Comparison of ENCODE assay signal across 1 cellular context in the genomic region with DNA sequence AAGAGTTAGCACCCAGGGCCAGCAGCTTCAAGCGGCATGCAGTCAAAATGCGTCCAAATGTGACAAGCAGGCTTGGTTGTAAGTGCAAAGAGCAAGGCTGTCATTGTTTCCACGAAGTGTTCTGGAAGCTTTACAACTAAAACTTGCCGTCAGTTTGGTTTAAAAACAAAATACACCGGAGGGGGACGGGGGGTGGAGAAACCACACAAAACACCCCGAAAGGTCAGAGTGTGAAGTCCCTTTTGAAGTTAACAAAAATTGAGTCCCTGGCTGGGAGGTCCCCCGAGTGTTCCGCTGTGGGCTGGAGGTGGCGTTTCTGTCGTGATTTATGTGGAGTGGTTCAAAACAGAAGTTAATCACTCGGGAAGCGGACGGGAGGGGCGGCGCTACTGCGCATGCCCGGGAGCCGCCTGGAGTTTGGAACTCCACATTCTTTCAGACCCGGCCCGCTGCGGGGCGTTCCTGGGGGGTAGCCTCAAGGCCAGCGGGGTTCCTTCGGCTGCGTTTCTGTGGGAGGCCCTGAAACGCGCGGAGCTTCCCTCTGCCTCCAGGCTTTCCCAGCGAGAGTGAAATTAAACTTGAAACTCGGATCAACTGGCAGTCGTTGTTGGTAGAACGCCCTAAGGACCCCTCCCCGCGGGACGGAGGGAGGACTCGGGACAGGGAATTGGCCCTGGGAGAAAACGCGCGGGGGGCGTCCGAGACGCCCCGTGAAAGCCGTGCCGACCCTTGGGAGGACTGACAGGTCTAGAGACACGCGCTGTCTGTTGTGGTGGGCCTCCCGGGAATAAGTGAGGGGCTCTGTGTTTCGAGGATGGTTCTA.
TF ChIP-seq lines count a peak whose summit lies in the region.

No MANE protein-coding gene starts in this region.

TF ChIP-seq in K562, 482 proteins besides CTCF, POLR2A, EP300 and RAD21 (continued from another document and continues in another):
- TF ChIP-seq UBTF (IDR thresholded peaks at IDR 0.05; ENCODE audit: borderline replicate concordance in 1 of 2, low read depth in 2 of 2, low read length in 2 of 2) (peak; percentile 82 to 93), FUS (optimal IDR thresholded peaks at IDR 0.05; ENCODE audit: low read depth, low read length) (no peak), KLF1 (tag; IDR thresholded peaks at IDR 0.05) (no peak), RBM34 (IDR thresholded peaks at IDR 0.05; ENCODE audit: borderline replicate concordance, insufficient read depth, low read length) (no peak), TFAM (CRISPR knock-in tag; conservative IDR thresholded peaks at IDR 0.05) (no peak), HINFP (tag; conservative IDR thresholded peaks at IDR 0.05; ENCODE audit: low read depth) (0 out of 2 replicates have a peak, but pooled peaks have one; percentile 39), NFE2L1 (tag; IDR thresholded peaks at IDR 0.05; ENCODE audit: borderline replicate concordance, low read depth) (no peak), RHOXF2B (CRISPR knock-in tag; conservative IDR thresholded peaks at IDR 0.05) (0 out of 2 replicates have a peak, but pooled peaks have one; percentile 14), CHD2 (IDR thresholded peaks at IDR 0.05; ENCODE audit: low read depth, low read length) (no peak), HSF4 (CRISPR knock-in tag; IDR thresholded peaks at IDR 0.05; ENCODE audit: borderline replicate concordance) (no peak), GABPB2 (CRISPR knock-in tag; conservative IDR thresholded peaks at IDR 0.05) (no peak), TRIM25 (IDR thresholded peaks at IDR 0.05; ENCODE audit: borderline replicate concordance) (no peak), SREBF2 (CRISPR knock-in tag; IDR thresholded peaks at IDR 0.05) (no peak), RCOR1 (IDR thresholded peaks at IDR 0.05; ENCODE audit: borderline replicate concordance in 1 of 2, low read depth in 2 of 2, low read length in 2 of 2) (peak in 1 of 2 experiments; percentile 79; a peak in 3 of 4 replicates), ZNF217 (CRISPR knock-in tag; IDR thresholded peaks at IDR 0.05) (no peak), BCOR (IDR thresholded peaks at IDR 0.05) (no peak), POLR3A (IDR thresholded peaks at IDR 0.05; ENCODE audit: borderline replicate concordance, extremely low read depth, insufficient read depth, insufficient read length) (no peak), NR4A1 (CRISPR knock-in tag; IDR thresholded peaks at IDR 0.05) (no peak), NR4A1 (tag; IDR thresholded peaks at IDR 0.05) (no peak), MEF2A (IDR thresholded peaks at IDR 0.05; ENCODE audit: control insufficient read depth, low read depth, low read length) (no peak), ZNF3 (CRISPR knock-in tag; IDR thresholded peaks at IDR 0.05) (no peak), MAFG (tag; conservative IDR thresholded peaks at IDR 0.05) (no peak)
- TF ChIP-seq, protein P1, sequence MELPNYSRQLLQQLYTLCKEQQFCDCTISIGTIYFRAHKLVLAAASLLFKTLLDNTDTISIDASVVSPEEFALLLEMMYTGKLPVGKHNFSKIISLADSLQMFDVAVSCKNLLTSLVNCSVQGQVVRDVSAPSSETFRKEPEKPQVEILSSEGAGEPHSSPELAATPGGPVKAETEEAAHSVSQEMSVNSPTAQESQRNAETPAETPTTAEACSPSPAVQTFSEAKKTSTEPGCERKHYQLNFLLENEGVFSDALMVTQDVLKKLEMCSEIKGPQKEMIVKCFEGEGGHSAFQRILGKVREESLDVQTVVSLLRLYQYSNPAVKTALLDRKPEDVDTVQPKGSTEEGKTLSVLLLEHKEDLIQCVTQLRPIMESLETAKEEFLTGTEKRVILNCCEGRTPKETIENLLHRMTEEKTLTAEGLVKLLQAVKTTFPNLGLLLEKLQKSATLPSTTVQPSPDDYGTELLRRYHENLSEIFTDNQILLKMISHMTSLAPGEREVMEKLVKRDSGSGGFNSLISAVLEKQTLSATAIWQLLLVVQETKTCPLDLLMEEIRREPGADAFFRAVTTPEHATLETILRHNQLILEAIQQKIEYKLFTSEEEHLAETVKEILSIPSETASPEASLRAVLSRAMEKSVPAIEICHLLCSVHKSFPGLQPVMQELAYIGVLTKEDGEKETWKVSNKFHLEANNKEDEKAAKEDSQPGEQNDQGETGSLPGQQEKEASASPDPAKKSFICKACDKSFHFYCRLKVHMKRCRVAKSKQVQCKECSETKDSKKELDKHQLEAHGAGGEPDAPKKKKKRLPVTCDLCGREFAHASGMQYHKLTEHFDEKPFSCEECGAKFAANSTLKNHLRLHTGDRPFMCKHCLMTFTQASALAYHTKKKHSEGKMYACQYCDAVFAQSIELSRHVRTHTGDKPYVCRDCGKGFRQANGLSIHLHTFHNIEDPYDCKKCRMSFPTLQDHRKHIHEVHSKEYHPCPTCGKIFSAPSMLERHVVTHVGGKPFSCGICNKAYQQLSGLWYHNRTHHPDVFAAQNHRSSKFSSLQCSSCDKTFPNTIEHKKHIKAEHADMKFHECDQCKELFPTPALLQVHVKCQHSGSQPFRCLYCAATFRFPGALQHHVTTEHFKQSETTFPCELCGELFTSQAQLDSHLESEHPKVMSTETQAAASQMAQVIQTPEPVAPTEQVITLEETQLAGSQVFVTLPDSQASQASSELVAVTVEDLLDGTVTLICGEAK (IDR thresholded peaks at IDR 0.05), result no peak
- TF ChIP-seq, protein P1 (CRISPR knock-in tag; IDR thresholded peaks at IDR 0.05), result no peak
- TF ChIP-seq, protein P2, sequence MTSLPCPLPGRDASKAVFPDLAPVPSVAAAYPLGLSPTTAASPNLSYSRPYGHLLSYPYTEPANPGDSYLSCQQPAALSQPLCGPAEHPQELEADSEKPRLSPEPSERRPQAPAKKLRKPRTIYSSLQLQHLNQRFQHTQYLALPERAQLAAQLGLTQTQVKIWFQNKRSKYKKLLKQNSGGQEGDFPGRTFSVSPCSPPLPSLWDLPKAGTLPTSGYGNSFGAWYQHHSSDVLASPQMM (CRISPR knock-in tag; IDR thresholded peaks at IDR 0.05), result no peak
- TF ChIP-seq, protein P3, sequence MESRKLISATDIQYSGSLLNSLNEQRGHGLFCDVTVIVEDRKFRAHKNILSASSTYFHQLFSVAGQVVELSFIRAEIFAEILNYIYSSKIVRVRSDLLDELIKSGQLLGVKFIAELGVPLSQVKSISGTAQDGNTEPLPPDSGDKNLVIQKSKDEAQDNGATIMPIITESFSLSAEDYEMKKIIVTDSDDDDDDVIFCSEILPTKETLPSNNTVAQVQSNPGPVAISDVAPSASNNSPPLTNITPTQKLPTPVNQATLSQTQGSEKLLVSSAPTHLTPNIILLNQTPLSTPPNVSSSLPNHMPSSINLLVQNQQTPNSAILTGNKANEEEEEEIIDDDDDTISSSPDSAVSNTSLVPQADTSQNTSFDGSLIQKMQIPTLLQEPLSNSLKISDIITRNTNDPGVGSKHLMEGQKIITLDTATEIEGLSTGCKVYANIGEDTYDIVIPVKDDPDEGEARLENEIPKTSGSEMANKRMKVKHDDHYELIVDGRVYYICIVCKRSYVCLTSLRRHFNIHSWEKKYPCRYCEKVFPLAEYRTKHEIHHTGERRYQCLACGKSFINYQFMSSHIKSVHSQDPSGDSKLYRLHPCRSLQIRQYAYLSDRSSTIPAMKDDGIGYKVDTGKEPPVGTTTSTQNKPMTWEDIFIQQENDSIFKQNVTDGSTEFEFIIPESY (CRISPR knock-in tag; IDR thresholded peaks at IDR 0.05), result no peak
- TF ChIP-seq, protein P4, sequence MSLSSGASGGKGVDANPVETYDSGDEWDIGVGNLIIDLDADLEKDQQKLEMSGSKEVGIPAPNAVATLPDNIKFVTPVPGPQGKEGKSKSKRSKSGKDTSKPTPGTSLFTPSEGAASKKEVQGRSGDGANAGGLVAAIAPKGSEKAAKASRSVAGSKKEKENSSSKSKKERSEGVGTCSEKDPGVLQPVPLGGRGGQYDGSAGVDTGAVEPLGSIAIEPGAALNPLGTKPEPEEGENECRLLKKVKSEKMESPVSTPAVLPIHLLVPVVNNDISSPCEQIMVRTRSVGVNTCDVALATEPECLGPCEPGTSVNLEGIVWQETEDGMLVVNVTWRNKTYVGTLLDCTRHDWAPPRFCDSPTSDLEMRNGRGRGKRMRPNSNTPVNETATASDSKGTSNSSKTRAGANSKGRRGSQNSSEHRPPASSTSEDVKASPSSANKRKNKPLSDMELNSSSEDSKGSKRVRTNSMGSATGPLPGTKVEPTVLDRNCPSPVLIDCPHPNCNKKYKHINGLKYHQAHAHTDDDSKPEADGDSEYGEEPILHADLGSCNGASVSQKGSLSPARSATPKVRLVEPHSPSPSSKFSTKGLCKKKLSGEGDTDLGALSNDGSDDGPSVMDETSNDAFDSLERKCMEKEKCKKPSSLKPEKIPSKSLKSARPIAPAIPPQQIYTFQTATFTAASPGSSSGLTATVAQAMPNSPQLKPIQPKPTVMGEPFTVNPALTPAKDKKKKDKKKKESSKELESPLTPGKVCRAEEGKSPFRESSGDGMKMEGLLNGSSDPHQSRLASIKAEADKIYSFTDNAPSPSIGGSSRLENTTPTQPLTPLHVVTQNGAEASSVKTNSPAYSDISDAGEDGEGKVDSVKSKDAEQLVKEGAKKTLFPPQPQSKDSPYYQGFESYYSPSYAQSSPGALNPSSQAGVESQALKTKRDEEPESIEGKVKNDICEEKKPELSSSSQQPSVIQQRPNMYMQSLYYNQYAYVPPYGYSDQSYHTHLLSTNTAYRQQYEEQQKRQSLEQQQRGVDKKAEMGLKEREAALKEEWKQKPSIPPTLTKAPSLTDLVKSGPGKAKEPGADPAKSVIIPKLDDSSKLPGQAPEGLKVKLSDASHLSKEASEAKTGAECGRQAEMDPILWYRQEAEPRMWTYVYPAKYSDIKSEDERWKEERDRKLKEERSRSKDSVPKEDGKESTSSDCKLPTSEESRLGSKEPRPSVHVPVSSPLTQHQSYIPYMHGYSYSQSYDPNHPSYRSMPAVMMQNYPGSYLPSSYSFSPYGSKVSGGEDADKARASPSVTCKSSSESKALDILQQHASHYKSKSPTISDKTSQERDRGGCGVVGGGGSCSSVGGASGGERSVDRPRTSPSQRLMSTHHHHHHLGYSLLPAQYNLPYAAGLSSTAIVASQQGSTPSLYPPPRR (CRISPR knock-in tag; IDR thresholded peaks at IDR 0.05; ENCODE audit: borderline replicate concordance), result no peak
